In the genomic region with DNA sequence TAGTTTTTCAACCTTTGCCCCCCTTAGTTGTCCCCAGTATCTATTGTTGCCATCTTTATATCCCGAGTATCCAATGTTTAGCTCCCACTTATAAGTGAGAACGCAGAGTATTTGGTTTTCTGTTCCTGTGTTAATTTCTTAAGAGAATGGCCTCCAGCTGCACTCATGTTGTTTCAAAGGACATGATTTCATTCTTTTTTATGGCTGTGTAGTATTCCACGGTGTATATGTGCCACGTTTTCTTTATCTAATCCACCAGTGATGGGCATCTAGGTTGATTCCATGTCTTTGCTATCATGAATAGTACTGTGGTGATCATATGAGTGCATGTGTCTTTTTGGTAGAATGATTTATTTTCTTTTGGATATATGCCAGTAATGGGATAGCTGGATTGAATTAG, we compare ENCODE assay signal across 33 cellular contexts.
"Had no signal": no experiment of that assay in that cellular context is flagged by ENCODE, and none has a peak within 500 bp of the region (broad histone marks: within the 10 kb centered on the region; RNA-seq: fewer than 3 reads in every experiment).

No MANE protein-coding gene starts in this region.

- ATAC-seq: activated naive CD4-positive, alpha-beta T cell treated with anti-CD3 and anti-CD28 coated beads, Interleukin-2, amount 50 U/mL, for 72 hours; activated naive CD8-positive, alpha-beta T cell treated with anti-CD3 and anti-CD28 coated beads, Interleukin-2, amount 50 U/mL, for 24 hours; activated T-cell treated with anti-CD3 and anti-CD28 coated beads, Interleukin-2, amount 50 U/mL, for 4 hours; activated T-cell treated with anti-CD3 and anti-CD28 coated beads, Interleukin-2, amount 50 U/mL, for 72 hours; activated T-helper 17 cell treated with anti-CD3 and anti-CD28 coated beads, Interleukin-2, amount 50 U/mL, for 72 hours; body of pancreas had no signal

- H3K4me1 ChIP-seq: adrenal gland, ascending aorta, body of pancreas, breast epithelium had no signal

- FAIRE-seq: astrocyte, bronchial epithelial cell, colon had no signal

- H3K27me3 ChIP-seq: adrenal gland, ascending aorta, body of pancreas, brain microvascular endothelial cell, breast epithelium, cardiac muscle cell had no signal

- H3K36me3 ChIP-seq: adrenal gland, ascending aorta, brain microvascular endothelial cell, breast epithelium, cardiac muscle cell had no signal

- H3K4me3 ChIP-seq: adrenal gland, ascending aorta, body of pancreas, breast epithelium, cardiac muscle cell had no signal

- DNase-seq: activated effector memory CD4-positive, alpha-beta T cell treated with anti-CD3 and anti-CD28 coated beads, Interleukin-2, amount 50 U/mL, for 16 hours; activated effector memory CD4-positive, alpha-beta T cell treated with Interleukin-2 at 50 U/mL for 16 hours; activated gamma-delta T cell; activated gamma-delta T cell treated with Interleukin-2 at 50 U/mL for 16 hours; activated naive CD4-positive, alpha-beta T cell; activated naive CD4-positive, alpha-beta T cell treated with anti-CD3 and anti-CD28 coated beads for 36 hours; activated naive CD4-positive, alpha-beta T cell treated with anti-CD3 and anti-CD28 coated beads, Interleukin-2, amount 10 ng/mL, durations not matched to agents 7 days and 5 days; activated naive CD4-positive, alpha-beta T cell treated with anti-CD3 and anti-CD28 coated beads, Interleukin-2, amount 50 U/mL, for 16 hours; activated naive CD4-positive, alpha-beta T cell treated with Interleukin-2 at 50 U/mL for 16 hours; activated naive CD8-positive, alpha-beta T cell treated with anti-CD3 and anti-CD28 coated beads for 36 hours; activated naive CD8-positive, alpha-beta T cell treated with anti-CD3 and anti-CD28 coated beads, Interleukin-2, amount 10 ng/mL, durations not matched to agents 7 days and 5 days; activated naive CD8-positive, alpha-beta T cell treated with anti-CD3 and anti-CD28 coated beads, Interleukin-2, amount 50 U/mL, for 24 hours; activated T-cell treated with anti-CD3 and anti-CD28 coated beads, Interleukin-2, amount 50 U/mL, for 4 hours; activated T-cell treated with anti-CD3 and anti-CD28 coated beads, Interleukin-2, amount 50 U/mL, for 48 hours; activated T-cell treated with anti-CD3 and anti-CD28 coated beads, Interleukin-2, amount 50 U/mL, for 72 hours; adrenal gland; amniotic stem cell; amygdala; anterior cingulate cortex; aorta; body of pancreas; brain microvascular endothelial cell; caudate nucleus; central memory CD4-positive, alpha-beta T cell; cerebellar nuclear complex had no signal

- H3K9me3 ChIP-seq: adrenal gland, breast epithelium had no signal

- H3K27ac ChIP-seq: adrenal gland, ascending aorta, body of pancreas, brain microvascular endothelial cell, breast epithelium, cardiac muscle cell had no signal
